Comparison of ENCODE assay signal across 8 cellular contexts in the genomic region with DNA sequence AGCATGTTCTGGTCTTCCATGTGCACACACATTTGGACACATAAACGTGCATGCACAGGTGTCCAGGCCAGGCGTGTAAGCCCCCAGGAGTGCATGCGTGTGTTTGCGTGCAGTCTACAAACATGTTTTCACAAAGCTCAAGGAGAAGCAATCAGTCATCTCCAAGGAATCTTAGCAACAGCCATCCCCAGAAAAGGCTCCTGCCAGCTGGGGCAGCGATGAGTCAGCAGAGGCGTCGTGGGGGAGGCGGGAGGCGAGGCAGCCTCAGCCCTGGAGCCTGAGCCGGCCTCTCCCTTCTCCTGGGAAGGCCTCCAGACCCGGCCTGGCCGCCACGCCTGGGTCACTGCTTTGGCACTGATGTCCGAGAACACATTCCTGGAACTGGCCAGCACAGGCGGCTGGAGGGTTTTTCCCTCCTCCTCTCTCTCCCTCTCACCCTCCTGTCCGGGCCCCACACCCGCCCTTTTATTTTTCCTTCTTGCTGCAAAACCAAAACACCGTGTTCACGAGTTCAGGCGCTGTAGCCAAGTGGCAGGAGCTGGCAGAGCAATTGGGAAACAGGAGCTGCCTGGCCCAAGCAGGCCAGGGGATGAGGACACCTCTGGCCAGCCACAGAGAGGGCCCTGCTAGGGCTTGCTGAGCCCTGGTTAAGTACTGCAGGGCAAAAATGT.
A peak's percentile ranks its signal among the peaks of the same experiment; 100 is the strongest.
DNase-seq lines count a peak whose midpoint lies in the region; ATAC-seq and TF ChIP-seq lines count a peak whose summit lies in the region.

No MANE protein-coding gene starts in this region.

- H3K4me1 Mint-ChIP-seq in type B pancreatic cell (ENCODE audit: unreplicated experiment) = peaks cover 82% of the 10 kb centered on the region

- H3K27me3 Mint-ChIP-seq in type B pancreatic cell = no peaks in the 10 kb centered on the region

- peak overlapping the region; percentile 98 for H3K27ac Mint-ChIP-seq in type B pancreatic cell

- H3K4me3 Mint-ChIP-seq in type B pancreatic cell = peak overlapping the region; percentile 79

- TF ChIP-seq CTCF in type B pancreatic cell (conservative IDR thresholded peaks at IDR 0.05) = no peak

- peaks cover 63% of the 10 kb centered on the region for H3K4me1 ChIP-seq in SJSA1 (replicated peaks)
- H3K4me1 ChIP-seq in mesodermal cell (ENCODE audit: control insufficient read depth, insufficient read depth, low read length, poor library complexity, severe bottlenecking) = peaks cover 75% of the 10 kb centered on the region

- DNase-seq in COLO668 (lab: John Stamatoyannopoulos, UW; ENCODE audit: unreplicated experiment) = peak; percentile 82
- DNase-seq in HT-29 (ENCODE audit: low spot score) = peak; percentile 77
- peak; percentile 96 to 98 for DNase-seq in SJSA1 (ENCODE audit: low read depth in 1 of 2, low spot score in 2 of 2)
- peak; percentile 84 for DNase-seq in epidermal melanocyte (ENCODE audit: insufficient read length, low spot score)
- no peak for DNase-seq in type B pancreatic cell (ENCODE audit: extremely low spot score, unreplicated experiment)
- DNase-seq in activated naive CD4-positive, alpha-beta T cell treated with Interleukin-2 at 50 U/mL for 16 hours = no peak

- H3K27me3 ChIP-seq in SJSA1 (replicated peaks) = no peaks in the 10 kb centered on the region

- no peaks in the 10 kb centered on the region for H3K36me3 ChIP-seq in SJSA1
- no peaks in the 10 kb centered on the region for H3K36me3 ChIP-seq in mesodermal cell (ENCODE audit: control insufficient read depth, insufficient read depth, low read length)

- no peak for ATAC-seq in HG03097 (IDR thresholded peaks at IDR 0.05; ENCODE audit: low FRiP score, unreplicated experiment)

- H3K36me3 Mint-ChIP-seq in type B pancreatic cell = no peaks in the 10 kb centered on the region

- no peaks in the 10 kb centered on the region for H3K9me3 ChIP-seq in SJSA1 (replicated peaks)
- no peaks in the 10 kb centered on the region for H3K9me3 ChIP-seq in mesodermal cell (ENCODE audit: control insufficient read depth, low read length)

- H3K27ac ChIP-seq in SJSA1 = peak overlapping the region; percentile 88
- peak overlapping the region; percentile 99 for H3K27ac ChIP-seq in mesodermal cell (ENCODE audit: low read depth, low read length, severe bottlenecking)

- 17 to 21% methylated on average over 19 of the region's 20 CpGs for WGBS in mesodermal cell (ENCODE audit: insufficient coverage in 2 of 2), 2 experiments

- H3K4me3 ChIP-seq in SJSA1 = no peak overlapping the region
- H3K4me3 ChIP-seq in mesodermal cell (ENCODE audit: extremely low read depth, insufficient read depth, low read length, poor library complexity, severe bottlenecking) = no peak overlapping the region

- H3K9me3 Mint-ChIP-seq in type B pancreatic cell = no peaks in the 10 kb centered on the region

Comparison
In these comparisons a context has a peak if more than half of its experiments do, and no peak if none do; other contexts are left out.
1. DNase-seq: peak in COLO668 (single experiment), HT-29 (single experiment), SJSA1 (2 of 2) and epidermal melanocyte (single experiment); none in type B pancreatic cell (single experiment) and activated naive CD4-positive, alpha-beta T cell treated with Interleukin-2 at 50 U/mL for 16 hours (single experiment).